In genomic region chr20:11686900-11687543, GRCh38 we compare ENCODE assay signal across 8 cellular contexts.
DNase-seq lines count a peak whose midpoint lies in the region; ATAC-seq and TF ChIP-seq lines count a peak whose summit lies in the region.

No MANE protein-coding gene starts in this region.

- no peak overlapping the region for H3K27ac ChIP-seq in suprapubic skin

- DNase-seq in NCI-H1105 (lab: John Stamatoyannopoulos, UW) (peak; percentile 80), cerebellum (ENCODE audit: low spot score) (peak; percentile 89), left lobe of liver (ENCODE audit: low spot score) (peak; percentile 52), suprapubic skin (ENCODE audit: low spot score in 2 of 2) (no peak), NCI-H187 (lab: John Stamatoyannopoulos, UW) (no peak)
- no peak for DNase-seq in activated CD8-positive, alpha-beta memory T cell treated with anti-CD3 and anti-CD28 coated beads, Interleukin-2, amount 50 U/mL, for 48 hours

- peak overlapping the region; percentile 39 for H3K4me3 ChIP-seq in suprapubic skin

- 14% methylated on average over 22 of the region's 38 CpGs for WGBS in suprapubic skin

- no peak for TF ChIP-seq EP300 in suprapubic skin (IDR thresholded peaks at IDR 0.05)

- peaks cover 10% of the 10 kb centered on the region for H3K27me3 ChIP-seq in suprapubic skin

- ATAC-seq in left lobe of liver, result peak; percentile 82
- ATAC-seq in HG02678 (IDR thresholded peaks at IDR 0.05; ENCODE audit: unreplicated experiment), result no peak
- no peak for ATAC-seq in GM21737 (IDR thresholded peaks at IDR 0.05; ENCODE audit: unreplicated experiment)

- no peak for TF ChIP-seq POLR2A in suprapubic skin (IDR thresholded peaks at IDR 0.05)

- peaks cover 5% of the 10 kb centered on the region for H3K4me1 ChIP-seq in suprapubic skin

- H3K9me3 ChIP-seq in suprapubic skin, result no peaks in the 10 kb centered on the region

- H3K36me3 ChIP-seq in suprapubic skin, result no peaks in the 10 kb centered on the region

- TF ChIP-seq CTCF in suprapubic skin (IDR thresholded peaks at IDR 0.05), result no peak

Comparison
In these comparisons a context has a peak if more than half of its experiments do, and no peak if none do; other contexts are left out.
1. DNase-seq: peak in NCI-H1105 (single experiment), cerebellum (single experiment) and left lobe of liver (single experiment); none in suprapubic skin (0 of 2), NCI-H187 (0 of 2) and activated CD8-positive, alpha-beta memory T cell treated with anti-CD3 and anti-CD28 coated beads, Interleukin-2, amount 50 U/mL, for 48 hours (single experiment).